Comparison of ENCODE assay signal across 25 cellular contexts in genomic region chr14:61212546-61212945, GRCh38.
"Had no signal": no experiment of that assay in that cellular context is flagged by ENCODE, and none has a peak within 500 bp of the region (broad histone marks: within the 10 kb centered on the region; RNA-seq: fewer than 3 reads in every experiment).

No MANE protein-coding gene starts in this region.

- H2AFZ ChIP-seq: neural progenitor cell had no signal

- H3K27ac ChIP-seq: foreskin keratinocyte, lower lobe of right lung, neural progenitor cell, suprapubic skin, tibial nerve, VCaP had no signal

- H3K4me2 ChIP-seq: neural progenitor cell had no signal

- ATAC-seq: activated CD4-positive, CD25-positive, alpha-beta regulatory T cell treated with anti-CD3 and anti-CD28 coated beads, Interleukin-2, amount 50 U/mL, for 24 hours; activated CD8-positive, alpha-beta memory T cell treated with anti-CD3 and anti-CD28 coated beads, Interleukin-2, amount 10 ng/mL, durations not matched to agents 7 days and 5 days; activated CD8-positive, alpha-beta T cell treated with anti-CD3 and anti-CD28 coated beads for 36 hours; activated naive CD8-positive, alpha-beta T cell treated with anti-CD3 and anti-CD28 coated beads, Interleukin-2, amount 50 U/mL, for 24 hours; foreskin keratinocyte; left lobe of liver; lower lobe of right lung; mucosa of descending colon; stimulated activated effector memory CD8-positive, alpha-beta T cell treated with anti-CD3 and anti-CD28 coated beads, Interleukin-12 subunit alpha, Interleukin-12 subunit beta, amount 100 ng/mL, for 72 hours; stimulated activated naive CD8-positive, alpha-beta T cell treated with anti-CD3 and anti-CD28 coated beads, Interleukin-15, amount 100 ng/mL, for 72 hours had no signal

- H3K9ac ChIP-seq: neural progenitor cell had no signal

- DNase-seq: activated CD4-positive, alpha-beta T cell treated with anti-CD3 and anti-CD28 coated beads, Interleukin-2, amount 10 ng/mL, durations not matched to agents 7 days and 5 days; activated CD8-positive, alpha-beta memory T cell treated with anti-CD3 and anti-CD28 coated beads, Interleukin-2, amount 10 ng/mL, durations not matched to agents 7 days and 5 days; activated CD8-positive, alpha-beta T cell treated with anti-CD3 and anti-CD28 coated beads for 36 hours; activated gamma-delta T cell; activated naive CD4-positive, alpha-beta T cell treated with anti-CD3 and anti-CD28 coated beads, Interleukin-2, amount 50 U/mL, for 16 hours; activated naive CD8-positive, alpha-beta T cell treated with anti-CD3 and anti-CD28 coated beads, Interleukin-2, amount 50 U/mL, for 24 hours; activated T-cell treated with anti-CD3 and anti-CD28 coated beads for 4 hours; aorta; effector CD4-positive, alpha-beta T cell; erythroblast; foreskin keratinocyte; immature natural killer cell; lower lobe of right lung; mucosa of descending colon; naive B cell; right cardiac atrium; stimulated activated CD4-positive, alpha-beta T cell treated with anti-CD3 and anti-CD28 coated beads, Interleukin-1b, Interleukin-23, amount 100 ng/mL, for 48 hours; stimulated activated naive CD8-positive, alpha-beta T cell treated with anti-CD3 and anti-CD28 coated beads, Interleukin-15, amount 100 ng/mL, for 72 hours had no signal

- H3K4me1 ChIP-seq: foreskin keratinocyte, lower lobe of right lung, neural progenitor cell, suprapubic skin had no signal

- H3K9me3 ChIP-seq: lower lobe of right lung, mucosa of descending colon, suprapubic skin, tibial nerve had no signal

- H3K36me3 ChIP-seq: lower lobe of right lung, neural progenitor cell, suprapubic skin, tibial nerve had no signal

- H3K27me3 ChIP-seq: neural progenitor cell, suprapubic skin, tibial nerve had no signal

- H3K4me3 ChIP-seq: lower lobe of right lung, mucosa of descending colon, neural progenitor cell, suprapubic skin, tibial nerve had no signal
